Comparison of ENCODE assay signal across 18 cellular contexts in the genomic region with DNA sequence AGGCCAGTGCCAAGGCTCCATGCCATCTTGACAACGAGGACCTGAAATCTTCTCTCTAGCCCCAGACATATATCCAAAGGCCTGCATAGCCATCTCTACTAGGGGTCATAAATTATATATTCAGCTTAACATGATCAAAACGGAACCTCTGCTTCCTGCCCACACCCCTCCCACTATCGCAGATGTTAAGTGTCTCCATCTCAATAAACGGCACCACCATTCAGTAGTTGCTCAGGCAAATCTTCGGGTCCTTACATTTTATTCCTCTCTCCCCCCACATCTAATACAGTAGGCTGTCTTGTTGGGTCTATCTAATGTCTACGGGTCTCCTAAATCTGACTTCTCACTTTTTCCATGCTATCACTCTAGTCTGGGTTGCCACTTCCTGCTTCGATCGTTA.
"Had no signal": no experiment of that assay in that cellular context is flagged by ENCODE, and none has a peak within 500 bp of the region (broad histone marks: within the 10 kb centered on the region; RNA-seq: fewer than 3 reads in every experiment).

No MANE protein-coding gene starts in this region.

- DNase-seq: activated CD4-positive, alpha-beta T cell treated with anti-CD3 and anti-CD28 coated beads, Interleukin-2, amount 50 U/mL, for 4 hours; activated CD8-positive, alpha-beta memory T cell treated with anti-CD3 and anti-CD28 coated beads, Interleukin-2, amount 10 ng/mL, durations not matched to agents 7 days and 5 days; activated effector memory CD4-positive, alpha-beta T cell treated with anti-CD3 and anti-CD28 coated beads, Interleukin-2, amount 50 U/mL, for 16 hours; activated T-cell treated with anti-CD3 and anti-CD28 coated beads, Interleukin-2, amount 50 U/mL, for 4 hours; effector memory CD8-positive, alpha-beta T cell; foreskin keratinocyte; head of caudate nucleus; left cardiac atrium; lower lobe of right lung; retina; stimulated activated naive CD4-positive, alpha-beta T cell; SW 1271; transverse colon had no signal

- H3K27me3 ChIP-seq: ascending aorta, breast epithelium, foreskin keratinocyte, transverse colon had no signal

- H3K4me1 ChIP-seq: ascending aorta, breast epithelium, foreskin keratinocyte, lower lobe of right lung, transverse colon had no signal

- H3K36me3 Mint-ChIP-seq: activated CD8-positive, alpha-beta memory T cell treated with anti-CD3 and anti-CD28 coated beads, Interleukin-2, amount 10 ng/mL, durations not matched to agents 7 days and 5 days; mesothelial cell of epicardium had no signal

- H3K4me3 Mint-ChIP-seq: activated CD8-positive, alpha-beta memory T cell treated with anti-CD3 and anti-CD28 coated beads, Interleukin-2, amount 10 ng/mL, durations not matched to agents 7 days and 5 days; activated T-cell treated with anti-CD3 and anti-CD28 coated beads, Interleukin-2, amount 50 U/mL, for 4 hours; dendritic cell treated with granulocyte-macrophage colony-stimulating factor and Interleukin-4, amounts not matched to agents 40 ng/mL and 50 ng/mL, for 4 days; mesothelial cell of epicardium; T-helper 2 cell treated with Interferon-gamma antibody and Interleukin-4, amounts not matched to agents 5 μg/mL and 100 μg/mL, for 36 hours had no signal

- H3K9me3 Mint-ChIP-seq: activated T-cell treated with anti-CD3 and anti-CD28 coated beads, Interleukin-2, amount 50 U/mL, for 4 hours; dendritic cell treated with granulocyte-macrophage colony-stimulating factor and Interleukin-4, amounts not matched to agents 40 ng/mL and 50 ng/mL, for 4 days; mesothelial cell of epicardium; T-helper 2 cell treated with Interferon-gamma antibody and Interleukin-4, amounts not matched to agents 5 μg/mL and 100 μg/mL, for 36 hours had no signal

- ATAC-seq: activated CD8-positive, alpha-beta memory T cell treated with anti-CD3 and anti-CD28 coated beads, Interleukin-2, amount 10 ng/mL, durations not matched to agents 7 days and 5 days; activated T-cell treated with anti-CD3 and anti-CD28 coated beads, Interleukin-2, amount 50 U/mL, for 4 hours; effector memory CD8-positive, alpha-beta T cell; foreskin keratinocyte; left cardiac atrium; lower lobe of right lung had no signal

- H3K4me1 Mint-ChIP-seq: mesothelial cell of epicardium had no signal

- H3K4me3 ChIP-seq: ascending aorta, breast epithelium, lower lobe of right lung, transverse colon had no signal

- H3K36me3 ChIP-seq: ascending aorta, breast epithelium, lower lobe of right lung, transverse colon had no signal

- H3K9me3 ChIP-seq: ascending aorta, breast epithelium, lower lobe of right lung, transverse colon had no signal

- H3K27ac ChIP-seq: ascending aorta, breast epithelium, foreskin keratinocyte, lower lobe of right lung, transverse colon had no signal

- H3K27ac Mint-ChIP-seq: activated CD8-positive, alpha-beta memory T cell treated with anti-CD3 and anti-CD28 coated beads, Interleukin-2, amount 10 ng/mL, durations not matched to agents 7 days and 5 days; dendritic cell treated with granulocyte-macrophage colony-stimulating factor and Interleukin-4, amounts not matched to agents 40 ng/mL and 50 ng/mL, for 4 days; effector memory CD8-positive, alpha-beta T cell; mesothelial cell of epicardium; T-helper 2 cell treated with Interferon-gamma antibody and Interleukin-4, amounts not matched to agents 5 μg/mL and 100 μg/mL, for 36 hours had no signal
